8 cellular contexts compared by ENCODE assay signal in the genomic region with DNA sequence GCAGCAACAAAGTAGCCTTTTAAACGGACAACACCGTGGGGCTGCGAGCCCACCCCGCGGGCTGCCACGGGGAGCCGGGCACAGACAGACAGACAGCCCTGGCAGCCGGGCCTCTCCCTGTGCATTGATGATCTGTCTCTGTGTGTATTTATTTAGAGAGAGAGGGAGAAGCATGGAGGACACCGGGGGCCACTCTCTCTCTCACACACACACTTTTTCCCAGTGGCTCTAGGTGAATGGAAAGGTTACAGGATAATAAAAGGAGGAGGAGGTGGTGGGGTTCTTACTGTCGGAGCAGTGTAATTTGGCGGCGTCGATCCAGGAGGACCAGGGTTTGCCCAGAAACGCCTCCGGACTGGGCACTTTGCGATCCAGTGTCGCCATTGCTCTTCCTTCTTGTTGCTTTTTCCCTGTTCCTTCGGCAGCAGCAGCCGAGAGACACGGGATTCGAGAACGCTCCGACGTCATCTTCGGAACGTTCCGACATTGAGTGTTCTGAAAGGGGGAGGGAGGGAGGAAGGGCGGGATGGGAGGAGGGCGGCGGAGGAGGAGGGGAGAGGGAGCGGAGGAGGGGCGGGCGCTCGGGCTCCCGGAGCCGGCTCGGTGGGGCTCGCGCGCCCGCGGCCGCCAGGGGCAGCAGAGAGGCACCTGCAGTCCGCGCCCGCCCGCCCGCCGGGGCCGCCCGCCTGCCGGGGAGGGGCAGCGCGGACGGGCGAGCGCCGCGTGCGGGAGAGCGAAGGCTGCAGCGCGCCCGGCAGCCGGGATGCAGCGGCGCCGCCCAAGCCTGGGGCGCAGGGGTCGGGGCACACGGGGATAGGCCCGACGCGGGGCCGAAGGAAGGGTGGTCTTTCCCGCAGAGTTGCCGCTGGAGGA. TPM values are rescaled to one million over a fixed set of nuclear protein-coding genes. Genes with fewer than 3 reads are reported as not detected.
DNase-seq lines count a peak whose midpoint lies in the region; ATAC-seq, FAIRE-seq and TF ChIP-seq lines count a peak whose summit lies in the region.

A gene with protein sequence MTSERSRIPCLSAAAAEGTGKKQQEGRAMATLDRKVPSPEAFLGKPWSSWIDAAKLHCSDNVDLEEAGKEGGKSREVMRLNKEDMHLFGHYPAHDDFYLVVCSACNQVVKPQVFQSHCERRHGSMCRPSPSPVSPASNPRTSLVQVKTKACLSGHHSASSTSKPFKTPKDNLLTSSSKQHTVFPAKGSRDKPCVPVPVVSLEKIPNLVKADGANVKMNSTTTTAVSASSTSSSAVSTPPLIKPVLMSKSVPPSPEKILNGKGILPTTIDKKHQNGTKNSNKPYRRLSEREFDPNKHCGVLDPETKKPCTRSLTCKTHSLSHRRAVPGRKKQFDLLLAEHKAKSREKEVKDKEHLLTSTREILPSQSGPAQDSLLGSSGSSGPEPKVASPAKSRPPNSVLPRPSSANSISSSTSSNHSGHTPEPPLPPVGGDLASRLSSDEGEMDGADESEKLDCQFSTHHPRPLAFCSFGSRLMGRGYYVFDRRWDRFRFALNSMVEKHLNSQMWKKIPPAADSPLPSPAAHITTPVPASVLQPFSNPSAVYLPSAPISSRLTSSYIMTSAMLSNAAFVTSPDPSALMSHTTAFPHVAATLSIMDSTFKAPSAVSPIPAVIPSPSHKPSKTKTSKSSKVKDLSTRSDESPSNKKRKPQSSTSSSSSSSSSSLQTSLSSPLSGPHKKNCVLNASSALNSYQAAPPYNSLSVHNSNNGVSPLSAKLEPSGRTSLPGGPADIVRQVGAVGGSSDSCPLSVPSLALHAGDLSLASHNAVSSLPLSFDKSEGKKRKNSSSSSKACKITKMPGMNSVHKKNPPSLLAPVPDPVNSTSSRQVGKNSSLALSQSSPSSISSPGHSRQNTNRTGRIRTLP (minus strand): TSS at position 509 of the 873 bp plus-strand sequence. CDS start 41 bp downstream, at position 468.

- peak within 1 kb of the TSS; percentile 96 for H3K27ac Mint-ChIP-seq in T-helper 2 cell treated with Interferon-gamma antibody and Interleukin-4, amounts not matched to agents 5 μg/mL and 100 μg/mL, for 36 hours
- peak within 1 kb of the TSS; percentile 98 for H3K27ac Mint-ChIP-seq in astrocyte (ENCODE audit: unreplicated experiment)

- peaks cover 17% of the 10 kb centered on the region for H3K36me3 Mint-ChIP-seq in T-helper 2 cell treated with Interferon-gamma antibody and Interleukin-4, amounts not matched to agents 5 μg/mL and 100 μg/mL, for 36 hours (ENCODE audit: low read depth)
- peaks cover 5% of the 10 kb centered on the region for H3K36me3 Mint-ChIP-seq in astrocyte (ENCODE audit: low read depth, unreplicated experiment)

- peaks cover 3% of the 10 kb centered on the region for H3K79me2 ChIP-seq in astrocyte (ENCODE audit: insufficient read depth, low read length)

- no peak for FAIRE-seq in astrocyte (lab: Jason Lieb, UNC)
- peak; percentile 87 for FAIRE-seq in urothelium cell line (lab: Jason Lieb, UNC)

- peak; percentile 59 for DNase-seq in NCI-H2029 treated with DMSO at 0.1 percent for 48 hours (lab: John Stamatoyannopoulos, UW)
- DNase-seq in T-helper 2 cell treated with Interferon-gamma antibody and Interleukin-4, amounts not matched to agents 5 μg/mL and 100 μg/mL, for 36 hours (ENCODE audit: low spot score), result peak; percentile 88
- peak; percentile 92 for DNase-seq in astrocyte (ENCODE audit: low read depth)
- peak; percentile 87 for DNase-seq in hepatic stellate cell (ENCODE audit: low spot score)
- DNase-seq in putamen (ENCODE audit: low spot score), result peak; percentile 97
- DNase-seq in urothelium cell line (ENCODE audit: low spot score), result peak; percentile 98

- TF ChIP-seq CTCF in astrocyte (IDR thresholded peaks at IDR 0.05; ENCODE audit: insufficient read depth, low read depth, low read length), result no peak

- peak within 1 kb of the TSS; percentile 99 for H3K4me2 ChIP-seq in astrocyte (ENCODE audit: low read length)

- H3K9me3 ChIP-seq in astrocyte (ENCODE audit: insufficient read depth, low read depth, low read length), result no peaks in the 10 kb centered on the region

- H2AFZ ChIP-seq in astrocyte (ENCODE audit: low read depth, low read length), result peak within 1 kb of the TSS; percentile 95

- peaks cover 5% of the 10 kb centered on the region for H3K27me3 ChIP-seq in astrocyte (ENCODE audit: insufficient read depth, low read length)

- H4K20me1 ChIP-seq in astrocyte (ENCODE audit: insufficient read depth, low read length), result peaks cover 5% of the 10 kb centered on the region

- no peaks in the 10 kb centered on the region for H3K9me3 Mint-ChIP-seq in T-helper 2 cell treated with Interferon-gamma antibody and Interleukin-4, amounts not matched to agents 5 μg/mL and 100 μg/mL, for 36 hours
- no peaks in the 10 kb centered on the region for H3K9me3 Mint-ChIP-seq in astrocyte (ENCODE audit: unreplicated experiment)

- H3K4me3 ChIP-seq in GM08714 (ENCODE audit: low read length), result peak within 1 kb of the TSS; percentile 55
- peak within 1 kb of the TSS; percentile 85 for H3K4me3 ChIP-seq in astrocyte (ENCODE audit: insufficient read depth, low read depth, low read length)

- peak within 1 kb of the TSS; percentile 97 for H3K4me3 Mint-ChIP-seq in T-helper 2 cell treated with Interferon-gamma antibody and Interleukin-4, amounts not matched to agents 5 μg/mL and 100 μg/mL, for 36 hours
- peak within 1 kb of the TSS; percentile 99 for H3K4me3 Mint-ChIP-seq in astrocyte (ENCODE audit: unreplicated experiment)

- H3K4me1 Mint-ChIP-seq in T-helper 2 cell treated with Interferon-gamma antibody and Interleukin-4, amounts not matched to agents 5 μg/mL and 100 μg/mL, for 36 hours (ENCODE audit: low read depth), result peaks cover 35% of the 10 kb centered on the region
- H3K4me1 Mint-ChIP-seq in astrocyte (ENCODE audit: low read depth, unreplicated experiment), result peaks cover 2% of the 10 kb centered on the region

- ATAC-seq in HG02884 (IDR thresholded peaks at IDR 0.05; ENCODE audit: unreplicated experiment), result peak; percentile 81

- peaks cover 17% of the 10 kb centered on the region for H3K27me3 Mint-ChIP-seq in T-helper 2 cell treated with Interferon-gamma antibody and Interleukin-4, amounts not matched to agents 5 μg/mL and 100 μg/mL, for 36 hours (ENCODE audit: low read depth)
- H3K27me3 Mint-ChIP-seq in astrocyte (ENCODE audit: low read depth, unreplicated experiment), result no peaks in the 10 kb centered on the region

- peak within 1 kb of the TSS; percentile 87 for H3K27ac ChIP-seq in astrocyte (ENCODE audit: low read depth, low read length)

- H3K36me3 ChIP-seq in astrocyte (ENCODE audit: insufficient read depth, low read length), result no peaks in the 10 kb centered on the region

- H3K9ac ChIP-seq in astrocyte (ENCODE audit: low read length), result peak within 1 kb of the TSS; percentile 91

- H3K4me1 ChIP-seq in astrocyte (ENCODE audit: insufficient read depth, low read length), result peaks cover 17% of the 10 kb centered on the region

RNA-seq across cellular contexts. Expression of the gene that starts here (rescaled TPM):
- 7.1 and 7.6 TPM in 2 replicates for total RNA-seq in astrocyte

Comparison
In these comparisons a context has a peak if more than half of its experiments do, and no peak if none do; other contexts are left out.
1. Peak in every context shown above with its lines: DNase-seq, ATAC-seq, H3K4me3 ChIP-seq and H3K27ac ChIP-seq.